Comparison of ENCODE assay signal across 12 cellular contexts in the genomic region with DNA sequence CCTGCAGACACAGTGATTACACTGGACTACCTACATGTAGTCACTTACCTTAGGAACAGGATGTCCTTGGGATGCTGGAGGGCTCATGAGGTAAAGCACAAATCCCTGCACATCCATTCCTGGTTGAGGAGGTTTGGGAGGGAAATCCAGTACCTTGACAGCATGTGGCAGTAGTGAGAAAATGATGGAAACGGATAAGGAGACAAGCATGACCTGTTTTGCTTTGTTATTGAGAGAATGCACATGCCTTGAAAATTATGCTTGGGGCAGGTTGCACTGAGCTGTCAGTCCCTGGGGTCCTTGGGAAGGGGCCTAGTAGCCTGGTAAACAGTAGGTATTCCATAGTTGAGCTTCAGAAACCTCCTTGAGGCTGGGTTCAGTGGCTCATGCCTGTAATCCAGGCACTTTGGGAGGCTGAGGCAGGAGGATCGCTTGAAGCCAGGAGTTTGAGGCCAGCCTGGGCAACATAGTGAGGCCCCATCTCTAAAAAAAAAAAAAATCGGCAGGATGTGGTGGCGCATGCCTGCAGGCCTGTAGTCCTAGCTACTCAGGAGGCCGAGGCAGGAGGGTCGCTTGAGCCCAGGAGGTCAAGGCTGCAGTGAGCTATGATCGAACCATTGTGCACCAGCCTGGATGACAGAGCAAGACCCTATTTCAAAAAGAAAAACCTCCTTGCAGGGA. TPM values are rescaled to one million over a fixed set of nuclear protein-coding genes. Genes with fewer than 3 reads are reported as not detected.
A peak's percentile ranks its signal among the peaks of the same experiment; 100 is the strongest.
DNase-seq lines count a peak whose midpoint lies in the region; ATAC-seq and TF ChIP-seq lines count a peak whose summit lies in the region.
"Had no signal": no experiment of that assay in that cellular context is flagged by ENCODE, and none has a peak within 500 bp of the region (broad histone marks: within the 10 kb centered on the region; RNA-seq: fewer than 3 reads in every experiment).

No MANE protein-coding gene starts in this region.

- no peak for TF ChIP-seq POLR2A in esophagus squamous epithelium (IDR thresholded peaks at IDR 0.05)

- intact Hi-C loops in esophagus squamous epithelium (cut with DNase I): loop anchor here (10.0 kb wide), 1 partner anchor 67 kb away; a partner anchor contains a TSS

- peak overlapping the region in 3 of 4 donors; percentile 28 to 96 (median 86) for H3K27ac ChIP-seq in esophagus squamous epithelium

- peaks cover 2% of the 10 kb centered on the region for H3K27me3 Mint-ChIP-seq in activated naive CD4-positive, alpha-beta T cell treated with anti-CD3 and anti-CD28 coated beads, Interleukin-2, amount 50 U/mL, for 24 hours
- H3K27me3 Mint-ChIP-seq: CD4-positive, alpha-beta memory T cell; stimulated activated memory B cell treated with anti-CD40 and anti-IgM and Interleukin-4, amounts not matched to agents 10 μg/mL and 1 μg/mL and 100 μg/mL, for 72 hours had no signal

- H3K36me3 Mint-ChIP-seq in activated naive CD4-positive, alpha-beta T cell treated with anti-CD3 and anti-CD28 coated beads, Interleukin-2, amount 50 U/mL, for 24 hours: no peaks in the 10 kb centered on the region
- H3K36me3 Mint-ChIP-seq in activated naive CD4-positive, alpha-beta T cell treated with anti-CD3 and anti-CD28 coated beads, Interleukin-2, amount 50 U/mL, for 72 hours: no peaks in the 10 kb centered on the region
- H3K36me3 Mint-ChIP-seq: natural killer cell treated with Interleukin-12 subunit alpha and Interleukin-12 subunit beta and Interleukin-15 and Interleukin-18, amount 100 ng/mL, for 72 hours; stimulated activated memory B cell treated with anti-CD40 and anti-IgM and Interleukin-4, amounts not matched to agents 10 μg/mL and 1 μg/mL and 100 μg/mL, for 72 hours had no signal

- no peaks in the 10 kb centered on the region for H3K9me3 Mint-ChIP-seq in activated naive CD4-positive, alpha-beta T cell treated with anti-CD3 and anti-CD28 coated beads, Interleukin-2, amount 50 U/mL, for 24 hours
- H3K9me3 Mint-ChIP-seq in activated naive CD4-positive, alpha-beta T cell treated with anti-CD3 and anti-CD28 coated beads, Interleukin-2, amount 50 U/mL, for 72 hours: no peaks in the 10 kb centered on the region
- H3K9me3 Mint-ChIP-seq: CD4-positive, alpha-beta memory T cell; natural killer cell treated with Interleukin-12 subunit alpha and Interleukin-12 subunit beta and Interleukin-15 and Interleukin-18, amount 100 ng/mL, for 72 hours; stimulated activated memory B cell treated with anti-CD40 and anti-IgM and Interleukin-4, amounts not matched to agents 10 μg/mL and 1 μg/mL and 100 μg/mL, for 72 hours had no signal

- 78 to 81% methylated on average over 6 to 7 of the region's 7 CpGs for WGBS in esophagus squamous epithelium, 2 donors

- no peaks in the 10 kb centered on the region for H3K36me3 ChIP-seq in esophagus squamous epithelium

- H3K4me1 Mint-ChIP-seq in activated naive CD4-positive, alpha-beta T cell treated with anti-CD3 and anti-CD28 coated beads, Interleukin-2, amount 50 U/mL, for 24 hours: peaks cover 10% of the 10 kb centered on the region

- no peak for TF ChIP-seq CTCF in esophagus squamous epithelium (IDR thresholded peaks at IDR 0.05)

- peak overlapping the region in 2 of 4 donors; percentile 96 to 99 for H3K4me3 ChIP-seq in esophagus squamous epithelium
- H3K4me3 ChIP-seq in skeletal muscle cell (ENCODE audit: low read depth, low read length): peak overlapping the region; percentile 84

- no peak for DNase-seq in activated naive CD4-positive, alpha-beta T cell treated with anti-CD3 and anti-CD28 coated beads, Interleukin-2, amount 50 U/mL, for 72 hours (ENCODE audit: low spot score in 2 of 2)
- DNase-seq in NCI-H69 (lab: John Stamatoyannopoulos, UW) (peak; percentile 56), esophagus squamous epithelium (lab: John Stamatoyannopoulos, UW) (no peak), skeletal muscle cell (ENCODE audit: low read depth) (no peak), HCEC 1CT (no peak), SKM-1 (lab: John Stamatoyannopoulos, UW; ENCODE audit: unreplicated experiment) (no peak)
- DNase-seq: NCI-H1048 had no signal

- peaks cover 23 to 75% (median 38%) of the 10 kb centered on the region in 3 donors for H3K4me1 ChIP-seq in esophagus squamous epithelium

- H3K27ac Mint-ChIP-seq in activated naive CD4-positive, alpha-beta T cell treated with anti-CD3 and anti-CD28 coated beads, Interleukin-2, amount 50 U/mL, for 24 hours: peak overlapping the region; percentile 15
- no peak overlapping the region for H3K27ac Mint-ChIP-seq in activated naive CD4-positive, alpha-beta T cell treated with anti-CD3 and anti-CD28 coated beads, Interleukin-2, amount 50 U/mL, for 72 hours
- H3K27ac Mint-ChIP-seq: natural killer cell treated with Interleukin-12 subunit alpha and Interleukin-12 subunit beta and Interleukin-15 and Interleukin-18, amount 100 ng/mL, for 72 hours had no signal

- H3K27me3 ChIP-seq in esophagus squamous epithelium: no peaks in the 10 kb centered on the region

- no peak overlapping the region for H3K4me3 Mint-ChIP-seq in activated naive CD4-positive, alpha-beta T cell treated with anti-CD3 and anti-CD28 coated beads, Interleukin-2, amount 50 U/mL, for 24 hours

- no peaks in the 10 kb centered on the region for H3K9me3 ChIP-seq in esophagus squamous epithelium

- no peak for ATAC-seq in activated naive CD4-positive, alpha-beta T cell treated with anti-CD3 and anti-CD28 coated beads, Interleukin-2, amount 50 U/mL, for 72 hours
- no peak for ATAC-seq in GM18861 (IDR thresholded peaks at IDR 0.05; ENCODE audit: unreplicated experiment)
- ATAC-seq: natural killer cell treated with Interleukin-12 subunit alpha and Interleukin-12 subunit beta and Interleukin-15 and Interleukin-18, amount 100 ng/mL, for 72 hours; stimulated activated memory B cell treated with anti-CD40 and anti-IgM and Interleukin-4, amounts not matched to agents 10 μg/mL and 1 μg/mL and 100 μg/mL, for 72 hours had no signal

RNA-seq across cellular contexts. Expression of a gene that starts 2.0 kb away (rescaled TPM):
- 1 to 10 TPM; 8.5 to 8.9 TPM for total RNA-seq in activated naive CD4-positive, alpha-beta T cell treated with anti-CD3 and anti-CD28 coated beads, Interleukin-2, amount 50 U/mL, for 72 hours
- total RNA-seq in esophagus squamous epithelium: 10 to 100 TPM; 23.3 to 64.3 (median 55.6) TPM

RNA-seq across cellular contexts. Expression of a gene that starts 14.9 kb away (rescaled TPM):
- total RNA-seq in activated naive CD4-positive, alpha-beta T cell treated with anti-CD3 and anti-CD28 coated beads, Interleukin-2, amount 50 U/mL, for 72 hours: under 1 TPM in 1 of 2 donors, not detected in 1; 0.23 TPM
- total RNA-seq in esophagus squamous epithelium: not detected
- total RNA-seq: CD4-positive, alpha-beta memory T cell; natural killer cell treated with Interleukin-12 subunit alpha and Interleukin-12 subunit beta and Interleukin-15 and Interleukin-18, amount 100 ng/mL, for 72 hours had no signal
